In genomic region chrX:39936886-39937770, GRCh38 we compare ENCODE assay signal across 10 cellular contexts.
DNase-seq lines count a peak whose midpoint lies in the region; ATAC-seq lines count a peak whose summit lies in the region.
"Had no signal": no experiment of that assay in that cellular context is flagged by ENCODE, and none has a peak within 500 bp of the region (broad histone marks: within the 10 kb centered on the region; RNA-seq: fewer than 3 reads in every experiment).

No MANE protein-coding gene starts in this region.

- H2BK15ac ChIP-seq in neuronal stem cell (ENCODE audit: low read length) = no peak overlapping the region

- ATAC-seq in GM18909 (IDR thresholded peaks at IDR 0.05; ENCODE audit: poor library complexity, unreplicated experiment) = peak; percentile 92
- ATAC-seq in HG02973 (IDR thresholded peaks at IDR 0.05; ENCODE audit: unreplicated experiment) = peak; percentile 78
- ATAC-seq in GM21576 (IDR thresholded peaks at IDR 0.05; ENCODE audit: unreplicated experiment) = no peak

- H3K36me3 ChIP-seq in neuronal stem cell (replicated peaks in 1 of 2; ENCODE audit: control insufficient read depth in 2 of 2, insufficient read depth in 2 of 2, low read length in 2 of 2) = no peaks in the 10 kb centered on the region

- H2BK120ac ChIP-seq in neuronal stem cell (ENCODE audit: low read depth, low read length) = no peak overlapping the region

- no peak overlapping the region for H3K4me2 ChIP-seq in neuronal stem cell (ENCODE audit: insufficient read depth, low read length, poor library complexity, severe bottlenecking)

- peaks cover 0 to 16% of the 10 kb centered on the region in 2 donors for H3K4me1 ChIP-seq in neuronal stem cell (ENCODE audit: control insufficient read depth in 2 of 2, insufficient read depth in 1 of 2, low read depth in 1 of 2, low read length in 2 of 2)

- no peaks in the 10 kb centered on the region for H3K79me1 ChIP-seq in neuronal stem cell (ENCODE audit: low read depth, low read length)

- H2AK5ac ChIP-seq in neuronal stem cell (ENCODE audit: low read depth, low read length) = no peak overlapping the region

- WGBS in neuronal stem cell (ENCODE audit: extremely low coverage in 2 of 2, insufficient read length in 2 of 2, insufficient replicate concordance in 1 of 2), 2 donors = no CpG with 5 or more reads among the region's 18 CpGs

- no peak overlapping the region for H3K9ac ChIP-seq in neuronal stem cell (ENCODE audit: low read depth, low read length, poor library complexity)

- H2BK12ac ChIP-seq in neuronal stem cell (ENCODE audit: low read length) = no peak overlapping the region

- H3K23ac ChIP-seq in neuronal stem cell (ENCODE audit: low read depth, low read length, poor library complexity) = no peak overlapping the region

- no peak overlapping the region for H2BK5ac ChIP-seq in neuronal stem cell (ENCODE audit: low read length)

- H3K4me3 ChIP-seq in neuronal stem cell (ENCODE audit: low read length in 2 of 2) = no peak overlapping the region

- H3K27me3 ChIP-seq in neuronal stem cell (ENCODE audit: control insufficient read depth in 3 of 3, insufficient read depth in 3 of 3, low read depth in 1 of 3, low read length in 3 of 3) = no peaks in the 10 kb centered on the region

- no peak overlapping the region for H3K4ac ChIP-seq in neuronal stem cell (ENCODE audit: low read length)

- DNase-seq in activated CD4-positive, alpha-beta T cell treated with anti-CD3 and anti-CD28 coated beads, Interleukin-2, amount 50 U/mL, for 48 hours = peak; percentile 3 to 4
- no peak for DNase-seq in neuronal stem cell (ENCODE audit: low spot score)
- DNase-seq in GF-D8 (lab: John Stamatoyannopoulos, UW) = no peak
- DNase-seq in SHP77 treated with DMSO at 0.1 percent for 48 hours (lab: John Stamatoyannopoulos, UW) = no peak
- DNase-seq in NCI-H187 (lab: John Stamatoyannopoulos, UW) = no peak
- DNase-seq: NCI-H1436 treated with DMSO at 0.1 percent for 48 hours had no signal

- H3K18ac ChIP-seq in neuronal stem cell (ENCODE audit: low read length) = peak overlapping the region; percentile 28

- H3K9me3 ChIP-seq in neuronal stem cell (replicated peaks in 1 of 2; ENCODE audit: control insufficient read depth in 2 of 2, insufficient read depth in 1 of 2, low read depth in 1 of 2, low read length in 2 of 2) = no peaks in the 10 kb centered on the region

- H3K14ac ChIP-seq in neuronal stem cell (ENCODE audit: low read length) = no peak overlapping the region

- no peak overlapping the region for H4K91ac ChIP-seq in neuronal stem cell (ENCODE audit: low read depth, low read length, poor library complexity)

- peak overlapping the region; percentile 80 for H2AFZ ChIP-seq in neuronal stem cell (ENCODE audit: low read length)

- no peak overlapping the region for H4K8ac ChIP-seq in neuronal stem cell (ENCODE audit: low read depth, low read length)

- H3K27ac ChIP-seq in neuronal stem cell (replicated peaks; ENCODE audit: low read length) = no peak overlapping the region
- H3K27ac ChIP-seq: epithelial cell of prostate had no signal

Comparison
In these comparisons a context has a peak if more than half of its experiments do, and no peak if none do; other contexts are left out.
1. DNase-seq: peak in activated CD4-positive, alpha-beta T cell treated with anti-CD3 and anti-CD28 coated beads, Interleukin-2, amount 50 U/mL, for 48 hours (2 of 2); none in neuronal stem cell (single experiment), GF-D8 (single experiment), SHP77 treated with DMSO at 0.1 percent for 48 hours (single experiment) and NCI-H187 (0 of 2).